ENCODE assay signal across 13 cellular contexts in the genomic region with DNA sequence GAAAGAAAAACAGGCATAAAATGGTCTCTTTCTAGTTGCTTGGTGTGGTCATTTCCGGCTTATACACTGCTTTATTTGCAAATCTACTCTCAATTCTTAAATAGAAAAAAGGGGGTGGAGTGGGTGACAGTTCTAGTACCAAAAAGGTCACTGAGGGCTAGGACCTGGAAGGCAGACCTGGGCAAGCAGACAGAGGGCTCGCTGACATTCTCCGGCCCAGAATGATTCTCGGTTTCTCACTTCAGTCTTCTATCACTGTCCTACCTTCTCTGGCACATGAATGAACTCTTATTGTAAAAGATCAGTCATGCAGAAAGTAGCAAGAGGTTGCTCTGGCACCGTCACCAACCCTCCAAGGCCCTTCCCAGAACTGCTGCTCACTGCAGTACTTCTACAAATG. TPM values are rescaled to one million over a fixed set of nuclear protein-coding genes. Genes with fewer than 3 reads are reported as not detected.
A peak's percentile ranks its signal among the peaks of the same experiment; 100 is the strongest.
DNase-seq lines count a peak whose midpoint lies in the region; ATAC-seq and TF ChIP-seq lines count a peak whose summit lies in the region.
"Had no signal": no experiment of that assay in that cellular context is flagged by ENCODE, and none has a peak within 500 bp of the region (broad histone marks: within the 10 kb centered on the region; RNA-seq: fewer than 3 reads in every experiment).

No MANE protein-coding gene starts in this region.

- H3K36me3 ChIP-seq in aorta (ENCODE audit: control insufficient read depth in 1 of 2, insufficient read depth in 2 of 2, low read length in 1 of 2): no peaks in the 10 kb centered on the region

- H3K4me3 ChIP-seq in aorta (ENCODE audit: low read length in 2 of 2): no peak overlapping the region

- no peaks in the 10 kb centered on the region for H3K9me3 Mint-ChIP-seq in neural crest cell
- no peaks in the 10 kb centered on the region for H3K9me3 Mint-ChIP-seq in endothelial cell (ENCODE audit: unreplicated experiment)
- no peaks in the 10 kb centered on the region for H3K9me3 Mint-ChIP-seq in activated CD4-positive, alpha-beta memory T cell treated with anti-CD3 and anti-CD28 coated beads, Interleukin-2, amount 10 ng/mL, durations not matched to agents 7 days and 5 days
- H3K9me3 Mint-ChIP-seq: activated naive CD4-positive, alpha-beta T cell treated with anti-CD3 and anti-CD28 coated beads for 36 hours had no signal

- peak; percentile 73 for DNase-seq in NCI-H69 (lab: John Stamatoyannopoulos, UW)
- DNase-seq in neural crest cell (ENCODE audit: low read depth, low spot score): no peak
- no peak for DNase-seq in endothelial cell (ENCODE audit: low spot score)
- DNase-seq in aorta: no peak
- DNase-seq in activated CD4-positive, alpha-beta memory T cell treated with anti-CD3 and anti-CD28 coated beads, Interleukin-2, amount 10 ng/mL, durations not matched to agents 7 days and 5 days: no peak
- DNase-seq: activated CD4-positive, CD25-positive, alpha-beta regulatory T cell treated with anti-CD3 and anti-CD28 coated beads, Interleukin-2, amount 50 U/mL, for 72 hours; activated naive CD4-positive, alpha-beta T cell treated with anti-CD3 and anti-CD28 coated beads for 36 hours; DMS 273 treated with DMSO at 0.1 percent for 48 hours; head of caudate nucleus; RPMI8226 had no signal

- H3K27me3 ChIP-seq in aorta (ENCODE audit: control insufficient read depth in 1 of 2, insufficient read depth in 2 of 2, low read length in 1 of 2): no peaks in the 10 kb centered on the region

- CTCF ChIA-PET in activated CD4-positive, alpha-beta memory T cell treated with anti-CD3 and anti-CD28 coated beads, Interleukin-2, amount 10 ng/mL, durations not matched to agents 7 days and 5 days (lab: Charles Lee): no interaction called here

- H3K4me1 Mint-ChIP-seq in neural crest cell: peaks cover 43% of the 10 kb centered on the region
- H3K4me1 Mint-ChIP-seq in endothelial cell (ENCODE audit: unreplicated experiment): peaks cover 25% of the 10 kb centered on the region
- peaks cover 24% of the 10 kb centered on the region for H3K4me1 Mint-ChIP-seq in activated CD4-positive, alpha-beta memory T cell treated with anti-CD3 and anti-CD28 coated beads, Interleukin-2, amount 10 ng/mL, durations not matched to agents 7 days and 5 days

- peaks cover 2% of the 10 kb centered on the region for H3K9me3 ChIP-seq in aorta (ENCODE audit: control insufficient read depth, low read length)

- H3K27ac ChIP-seq in aorta (ENCODE audit: low read depth in 1 of 2, low read length in 2 of 2): no peak overlapping the region

- intact Hi-C loops in aorta (cut with DNase I): no loop called here

- ATAC-seq in GM18520 (IDR thresholded peaks at IDR 0.05; ENCODE audit: unreplicated experiment): peak; percentile 41
- peak; percentile 47 for ATAC-seq in HG03175 (IDR thresholded peaks at IDR 0.05; ENCODE audit: unreplicated experiment)
- no peak for ATAC-seq in HG03097 (IDR thresholded peaks at IDR 0.05; ENCODE audit: low FRiP score, unreplicated experiment)
- ATAC-seq in aorta (ENCODE audit: low FRiP score): no peak

- H3K36me3 Mint-ChIP-seq in neural crest cell (ENCODE audit: low read depth) (peaks cover 10% of the 10 kb centered on the region), endothelial cell (ENCODE audit: low read depth, unreplicated experiment) (peaks cover 10% of the 10 kb centered on the region)
- no peaks in the 10 kb centered on the region for H3K36me3 Mint-ChIP-seq in activated CD4-positive, alpha-beta memory T cell treated with anti-CD3 and anti-CD28 coated beads, Interleukin-2, amount 10 ng/mL, durations not matched to agents 7 days and 5 days (ENCODE audit: low read depth)

- 94% methylated on average over 5 of the region's 5 CpGs for WGBS in aorta, 2 donors

- no peaks in the 10 kb centered on the region for H3K4me1 ChIP-seq in aorta (ENCODE audit: control insufficient read depth in 1 of 2, insufficient read depth in 2 of 2, low read length in 2 of 2)

- H3K27ac Mint-ChIP-seq in neural crest cell (ENCODE audit: unreplicated experiment) (peak overlapping the region; percentile 79), endothelial cell (ENCODE audit: unreplicated experiment) (no peak overlapping the region)
- no peak overlapping the region for H3K27ac Mint-ChIP-seq in activated CD4-positive, alpha-beta memory T cell treated with anti-CD3 and anti-CD28 coated beads, Interleukin-2, amount 10 ng/mL, durations not matched to agents 7 days and 5 days
- H3K27ac Mint-ChIP-seq: activated naive CD4-positive, alpha-beta T cell treated with anti-CD3 and anti-CD28 coated beads for 36 hours had no signal

- H3K4me3 Mint-ChIP-seq in neural crest cell (peak overlapping the region; percentile 22), endothelial cell (ENCODE audit: unreplicated experiment) (no peak overlapping the region)
- H3K4me3 Mint-ChIP-seq in activated CD4-positive, alpha-beta memory T cell treated with anti-CD3 and anti-CD28 coated beads, Interleukin-2, amount 10 ng/mL, durations not matched to agents 7 days and 5 days: no peak overlapping the region
- H3K4me3 Mint-ChIP-seq: activated naive CD4-positive, alpha-beta T cell treated with anti-CD3 and anti-CD28 coated beads for 36 hours had no signal

- TF ChIP-seq CTCF in neural crest cell (conservative IDR thresholded peaks at IDR 0.05) (no peak), endothelial cell (IDR thresholded peaks at IDR 0.05; ENCODE audit: unreplicated experiment) (no peak)

- H3K27me3 Mint-ChIP-seq in neural crest cell (ENCODE audit: low read depth) (no peaks in the 10 kb centered on the region), endothelial cell (ENCODE audit: unreplicated experiment) (peaks cover 3% of the 10 kb centered on the region)
- H3K27me3 Mint-ChIP-seq in activated CD4-positive, alpha-beta memory T cell treated with anti-CD3 and anti-CD28 coated beads, Interleukin-2, amount 10 ng/mL, durations not matched to agents 7 days and 5 days: peaks cover 21% of the 10 kb centered on the region

- POLR2A ChIA-PET in activated CD4-positive, alpha-beta memory T cell treated with anti-CD3 and anti-CD28 coated beads, Interleukin-2, amount 10 ng/mL, durations not matched to agents 7 days and 5 days (lab: Charles Lee): interaction anchor here (1.0 kb wide), 1 partner anchor 54 kb away, joined by 4 read pairs; a partner anchor contains a TSS

RNA-seq across cellular contexts. Expression of a gene that starts 54.0 kb away (rescaled TPM):
- total RNA-seq in neural crest cell (56.1 and 60.9 TPM in 2 replicates), endothelial cell (ENCODE audit: unreplicated experiment) (41.5 TPM), aorta (10 to 100 TPM; 32.1 to 43.4 TPM)
- polyA plus RNA-seq in aorta: 10 to 100 TPM; 26.4 to 41.5 TPM
- 10 to 100 TPM; 49.8 to 51.8 TPM for total RNA-seq in activated CD4-positive, alpha-beta memory T cell treated with anti-CD3 and anti-CD28 coated beads, Interleukin-2, amount 10 ng/mL, durations not matched to agents 7 days and 5 days

Comparison
In these comparisons a context has a peak if more than half of its experiments do, and no peak if none do; other contexts are left out.
1. ATAC-seq: peak in GM18520 (single experiment) and HG03175 (single experiment); none in HG03097 (single experiment) and aorta (single experiment).